Comparison of ENCODE assay signal across 10 cellular contexts in the genomic region with DNA sequence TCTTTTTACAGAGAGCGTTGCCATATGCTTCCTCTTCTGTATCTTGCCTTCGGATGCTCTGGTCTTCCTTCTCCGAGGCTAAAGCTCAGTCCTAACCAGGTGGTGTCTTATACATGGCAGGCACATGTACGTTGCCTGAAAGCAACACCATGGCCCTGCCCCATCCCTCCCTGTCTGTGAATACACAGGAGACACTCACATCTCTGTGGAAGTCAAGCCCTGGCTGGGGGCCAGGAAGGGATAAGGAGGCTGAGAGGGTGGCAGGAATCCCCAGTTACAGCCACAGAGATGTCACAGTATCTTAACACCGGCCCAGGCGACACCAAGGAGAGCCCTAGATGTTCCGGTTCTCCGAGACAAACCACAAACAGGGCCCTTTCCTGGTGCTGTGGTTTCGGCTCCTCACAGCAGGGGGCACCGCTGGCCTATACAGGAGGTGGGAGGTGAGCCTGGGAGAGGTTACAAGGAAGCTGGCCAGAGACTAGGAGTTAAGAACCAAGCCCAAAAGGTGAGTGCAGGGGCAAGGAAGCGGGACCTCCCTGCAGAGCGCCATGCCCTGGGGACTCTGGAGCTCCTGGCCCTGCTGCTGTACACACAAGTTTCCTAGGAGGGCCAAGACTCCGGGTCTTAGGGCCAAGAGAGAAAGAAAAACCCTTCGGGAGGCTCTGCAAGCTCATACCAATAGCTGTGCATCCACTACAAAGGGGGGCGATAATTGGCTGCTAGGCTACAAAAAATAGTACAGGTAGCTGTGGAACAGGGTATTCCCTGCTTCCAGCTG. TPM values are rescaled to one million over a fixed set of nuclear protein-coding genes. Genes with fewer than 3 reads are reported as not detected.
DNase-seq lines count a peak whose midpoint lies in the region; ATAC-seq and TF ChIP-seq lines count a peak whose summit lies in the region.
"Had no signal": no experiment of that assay in that cellular context is flagged by ENCODE, and none has a peak within 500 bp of the region (broad histone marks: within the 10 kb centered on the region; RNA-seq: fewer than 3 reads in every experiment).

No MANE protein-coding gene starts in this region.

- H3K27me3 Mint-ChIP-seq in stimulated activated memory B cell treated with anti-CD40 and anti-IgM and Interleukin-4, amounts not matched to agents 10 μg/mL and 1 μg/mL and 100 μg/mL, for 72 hours: peaks cover 37% of the 10 kb centered on the region

- no peak overlapping the region for H3K9ac ChIP-seq in mammary epithelial cell (ENCODE audit: insufficient read depth, low read length)

- dilution Hi-C loops in mammary epithelial cell (cut with HindIII; ENCODE audit: low sequenced_read_pairs): loop anchor here (10.0 kb wide), 2 partner anchors 145 to 225 kb away; no protein-coding TSS in a partner anchor

- H3K9me3 ChIP-seq in SJCRH30 (replicated peaks) (no peaks in the 10 kb centered on the region), mammary epithelial cell (replicated peaks; ENCODE audit: insufficient read depth, low read length) (no peaks in the 10 kb centered on the region), suprapubic skin (no peaks in the 10 kb centered on the region)
- H3K9me3 ChIP-seq: neutrophil had no signal

- H3K27me3 ChIP-seq in SJCRH30 (no peaks in the 10 kb centered on the region), mammary epithelial cell (ENCODE audit: insufficient read depth, low read length) (no peaks in the 10 kb centered on the region), suprapubic skin (no peaks in the 10 kb centered on the region)
- H3K27me3 ChIP-seq: neutrophil had no signal

- H3K36me3 Mint-ChIP-seq in stimulated activated memory B cell treated with anti-CD40 and anti-IgM and Interleukin-4, amounts not matched to agents 10 μg/mL and 1 μg/mL and 100 μg/mL, for 72 hours: no peaks in the 10 kb centered on the region

- H3K4me2 ChIP-seq in mammary epithelial cell (ENCODE audit: insufficient read depth, low read depth, low read length): peak overlapping the region; percentile 16

- no peaks in the 10 kb centered on the region; the same call in 1 of the 2 replicates for H3K36me3 ChIP-seq in SJCRH30
- no peaks in the 10 kb centered on the region for H3K36me3 ChIP-seq in mammary epithelial cell (ENCODE audit: insufficient read depth, low read length)
- H3K36me3 ChIP-seq in suprapubic skin: no peaks in the 10 kb centered on the region
- H3K36me3 ChIP-seq: neutrophil had no signal

- peak overlapping the region; percentile 75 for H2AFZ ChIP-seq in mammary epithelial cell (ENCODE audit: low read depth, low read length)

- no peak overlapping the region for H3K4me3 ChIP-seq in SJCRH30
- no peak overlapping the region for H3K4me3 ChIP-seq in mammary epithelial cell (replicated peaks in 1 of 3; ENCODE audit: insufficient read depth in 1 of 3, low read depth in 2 of 3, low read length in 3 of 3)
- H3K4me3 ChIP-seq in suprapubic skin: no peak overlapping the region

- peaks cover 8% of the 10 kb centered on the region for H3K4me1 Mint-ChIP-seq in stimulated activated memory B cell treated with anti-CD40 and anti-IgM and Interleukin-4, amounts not matched to agents 10 μg/mL and 1 μg/mL and 100 μg/mL, for 72 hours

- no TSS peak for BruUV-seq in mammary epithelial cell (replicated peaks; lab: Mats Ljungman, UMichigan)

- H3K4me1 ChIP-seq in SJCRH30: peaks cover 5% of the 10 kb centered on the region; the same call in 1 of the 2 replicates
- H3K4me1 ChIP-seq in mammary epithelial cell (ENCODE audit: insufficient read depth, low read length): peaks cover 3% of the 10 kb centered on the region
- H3K4me1 ChIP-seq in suprapubic skin: peaks cover 8% of the 10 kb centered on the region

- TF ChIP-seq CTCF in mammary epithelial cell (conservative IDR thresholded peaks at IDR 0.05 in 1 of 2, IDR thresholded peaks at IDR 0.05 in 1 of 2; ENCODE audit: extremely low read depth in 1 of 2, insufficient read depth in 1 of 2, low read depth in 1 of 2, low read length in 2 of 2) (peak; percentile 81 to 91), suprapubic skin (IDR thresholded peaks at IDR 0.05) (peak; percentile 38 to 57)

- in situ Hi-C loops in mammary epithelial cell (cut with MboI; ENCODE audit: low sequenced_read_pairs in 2 of 2): loop anchor here (10.0 kb wide), 3 partner anchors 55 to 205 kb away; no protein-coding TSS in a partner anchor

- no peak overlapping the region for H3K27ac Mint-ChIP-seq in stimulated activated memory B cell treated with anti-CD40 and anti-IgM and Interleukin-4, amounts not matched to agents 10 μg/mL and 1 μg/mL and 100 μg/mL, for 72 hours

- H3K4me3 Mint-ChIP-seq in stimulated activated memory B cell treated with anti-CD40 and anti-IgM and Interleukin-4, amounts not matched to agents 10 μg/mL and 1 μg/mL and 100 μg/mL, for 72 hours: no peak overlapping the region

- H4K20me1 ChIP-seq in mammary epithelial cell (ENCODE audit: insufficient read depth, low read length): no peaks in the 10 kb centered on the region

- H3K9me3 Mint-ChIP-seq in stimulated activated memory B cell treated with anti-CD40 and anti-IgM and Interleukin-4, amounts not matched to agents 10 μg/mL and 1 μg/mL and 100 μg/mL, for 72 hours: no peaks in the 10 kb centered on the region

- 25% methylated on average over 8 of the region's 15 CpGs for WGBS in mammary epithelial cell (ENCODE audit: low coverage, missing lambda C conversion rate)
- WGBS in suprapubic skin: 63% methylated on average over 8 of the region's 15 CpGs

- CTCF ChIA-PET in mammary epithelial cell (lab: Charles Lee; ENCODE audit: low non-redundant PET): interaction anchor here (0.6 to 1.2 kb wide), 6 partner anchors 16 to 218 kb away, joined by 3 to 29 read pairs (median 4); no protein-coding TSS in a partner anchor

- DNase-seq in DMS114 treated with DMSO at 0.1 percent for 48 hours (lab: John Stamatoyannopoulos, UW; ENCODE audit: unreplicated experiment): peak; percentile 31
- peak in 65 of 76 experiments; percentile 6 to 78 (median 52) for DNase-seq in HUDEP-2 (lab: John Stamatoyannopoulos, UW; ENCODE audit: unreplicated experiment in 76 of 76)
- peak; percentile 71 to 77 for DNase-seq in SJCRH30
- DNase-seq in mammary epithelial cell: peak; percentile 51
- DNase-seq in left colon: peak; percentile 62 to 79
- no peak for DNase-seq in suprapubic skin (ENCODE audit: low spot score in 2 of 2)

- no peak overlapping the region for H3K27ac ChIP-seq in SJCRH30
- H3K27ac ChIP-seq in mammary epithelial cell (ENCODE audit: insufficient read depth, low read depth, low read length): no peak overlapping the region
- H3K27ac ChIP-seq in suprapubic skin: no peak overlapping the region
- H3K27ac ChIP-seq: neutrophil had no signal

- no peak for TF ChIP-seq EP300 in suprapubic skin (IDR thresholded peaks at IDR 0.05)

- H3K79me2 ChIP-seq in mammary epithelial cell (ENCODE audit: insufficient read depth, low read length): no peaks in the 10 kb centered on the region

- intact Hi-C loops in mammary epithelial cell (cut with micrococcal nuclease) (loop anchor here (1.0 kb wide), 4 partner anchors 54 to 217 kb away; no protein-coding TSS in a partner anchor), left colon (cut with DNase I, micrococcal nuclease) (loop anchor here in 1 of 2 donors (10.0 kb wide), 2 partner anchors 45 to 135 kb away; a partner anchor contains a TSS)

- ATAC-seq in left colon (peak; percentile 99), GM21737 (IDR thresholded peaks at IDR 0.05; ENCODE audit: unreplicated experiment) (no peak)
- no peak for ATAC-seq in stimulated activated memory B cell treated with anti-CD40 and anti-IgM and Interleukin-4, amounts not matched to agents 10 μg/mL and 1 μg/mL and 100 μg/mL, for 72 hours

- TF ChIP-seq POLR2A in suprapubic skin (IDR thresholded peaks at IDR 0.05): no peak

RNA-seq across cellular contexts. Expression of a gene that starts 41.7 kb away (rescaled TPM):
- total RNA-seq in SJCRH30 (2014; rRNA removed; shearing (Covaris generic)): 68.3 and 71.0 TPM in 2 replicates
- under 1 TPM in 1 of 2 donors, not detected in 1; under 0.01 TPM for total RNA-seq in mammary epithelial cell
- not detected for polyA plus RNA-seq in mammary epithelial cell
- not detected for polyA minus RNA-seq in mammary epithelial cell
- under 1 TPM; 0.46 to 0.50 TPM for total RNA-seq in left colon
- 1 to 10 TPM in 1 of 4 donors, under 1 TPM in 3; 0.16 to 1.4 (median 0.52) TPM for total RNA-seq in suprapubic skin
- total RNA-seq: T-helper 1 cell treated with Interleukin-12 subunit alpha and Interleukin-12 subunit beta and Interleukin-4 antibody, amounts not matched to agents 30 ng/mL and 1 ng/mL, for 36 hours had no signal

Comparison
In these comparisons a context has a peak if more than half of its experiments do, and no peak if none do; other contexts are left out.
1. DNase-seq: peak in DMS114 treated with DMSO at 0.1 percent for 48 hours (single experiment), HUDEP-2 (65 of 76), SJCRH30 (2 of 2), mammary epithelial cell (single experiment) and left colon (2 of 2); none in suprapubic skin (0 of 2).
2. RNA of a gene that starts 41.7 kb away (total RNA-seq): 68.3 to 71.0 TPM in SJCRH30; 0.16 to 1.4 TPM in suprapubic skin, 0.46 to 0.50 TPM in left colon and under 0.01 TPM in mammary epithelial cell; every median in the first group is over 10 times any median in the second.